In genomic region chr10:16999665-17000451, GRCh38 we compare ENCODE assay signal across 1 cellular context.
TF ChIP-seq lines count a peak whose summit lies in the region.

No MANE protein-coding gene starts in this region.

TF ChIP-seq in SK-N-SH treated with all-trans-retinoic acid at 6 μM for 48 hours, 23 proteins besides CTCF, POLR2A, EP300 and RAD21 (continued from another document):
- TF ChIP-seq TSHZ2 (CRISPR knock-in tag; IDR thresholded peaks at IDR 0.05) (no peak), OSR1 (CRISPR knock-in tag; IDR thresholded peaks at IDR 0.05) (no peak), ZFP3 (CRISPR knock-in tag; IDR thresholded peaks at IDR 0.05) (no peak), PPARA (CRISPR knock-in tag; IDR thresholded peaks at IDR 0.05; ENCODE audit: borderline replicate concordance) (no peak), GLIS3 (CRISPR knock-in tag; IDR thresholded peaks at IDR 0.05) (no peak), BACH2 (CRISPR knock-in tag; IDR thresholded peaks at IDR 0.05; ENCODE audit: borderline replicate concordance) (no peak), RARB (CRISPR knock-in tag; IDR thresholded peaks at IDR 0.05) (no peak), PATZ1 (CRISPR knock-in tag; IDR thresholded peaks at IDR 0.05; ENCODE audit: borderline replicate concordance) (no peak), ARNTL (CRISPR knock-in tag; IDR thresholded peaks at IDR 0.05; ENCODE audit: borderline replicate concordance, low read depth) (no peak), ZNF70 (CRISPR knock-in tag; IDR thresholded peaks at IDR 0.05) (no peak), SNAI2 (CRISPR knock-in tag; IDR thresholded peaks at IDR 0.05) (no peak)
TF ChIP-seq in SK-N-SH treated with all-trans-retinoic acid at 6 μM for 48 hours: peak in this region for 0.
